In genomic region chr18:33584845-33585775, GRCh38 we compare ENCODE assay signal across 14 cellular contexts. TPM values are rescaled to one million over a fixed set of nuclear protein-coding genes. Genes with fewer than 3 reads are reported as not detected.
DNase-seq lines count a peak whose midpoint lies in the region; ATAC-seq and TF ChIP-seq lines count a peak whose summit lies in the region.
"Had no signal": no experiment of that assay in that cellular context is flagged by ENCODE, and none has a peak within 500 bp of the region (broad histone marks: within the 10 kb centered on the region; RNA-seq: fewer than 3 reads in every experiment).

No MANE protein-coding gene starts in this region.

- no peaks in the 10 kb centered on the region for H3K27me3 ChIP-seq in body of pancreas
- no peaks in the 10 kb centered on the region for H3K27me3 ChIP-seq in thyroid gland

- H3K4me1 Mint-ChIP-seq in activated CD4-positive, alpha-beta T cell treated with anti-CD3 and anti-CD28 coated beads for 36 hours, result no peaks in the 10 kb centered on the region
- H3K4me1 Mint-ChIP-seq: natural killer cell had no signal

- POLR2A ChIA-PET in GM10248 (lab: Yijun Ruan, JAX), result no interaction called here
- POLR2A ChIA-PET in activated CD4-positive, alpha-beta T cell treated with anti-CD3 and anti-CD28 coated beads for 36 hours (lab: Charles Lee), result no interaction called here

- TF ChIP-seq POLR2A in body of pancreas (IDR thresholded peaks at IDR 0.05) (no peak), thyroid gland (IDR thresholded peaks at IDR 0.05) (no peak), erythroblast (IDR thresholded peaks at IDR 0.05; ENCODE audit: low read length) (no peak)

- H3K4me3 ChIP-seq in body of pancreas (no peak overlapping the region), thyroid gland (replicated peaks in 1 of 3) (no peak overlapping the region)

- no peak for TF ChIP-seq CTCF in body of pancreas (IDR thresholded peaks at IDR 0.05)
- no peak for TF ChIP-seq CTCF in thyroid gland (IDR thresholded peaks at IDR 0.05)
- TF ChIP-seq CTCF in GM10248 (IDR thresholded peaks at IDR 0.05; ENCODE audit: control extremely low read depth, extremely low read depth, low read depth, missing control alignments), result no peak

- ATAC-seq in body of pancreas, result peak; percentile 58
- no peak for ATAC-seq in activated CD4-positive, alpha-beta T cell treated with anti-CD3 and anti-CD28 coated beads for 36 hours
- ATAC-seq: natural killer cell had no signal

- H3K9me3 Mint-ChIP-seq in activated CD4-positive, alpha-beta T cell treated with anti-CD3 and anti-CD28 coated beads for 36 hours (ENCODE audit: low read depth), result peaks cover 3% of the 10 kb centered on the region

- peaks cover 4% of the 10 kb centered on the region for H3K27me3 Mint-ChIP-seq in activated CD4-positive, alpha-beta T cell treated with anti-CD3 and anti-CD28 coated beads for 36 hours

- intact Hi-C loops in body of pancreas (cut with DNase I), result no loop called here
- intact Hi-C loops in thyroid gland (cut with DNase I), result no loop called here
- intact Hi-C loops in activated CD4-positive, alpha-beta T cell treated with anti-CD3 and anti-CD28 coated beads for 36 hours (cut with DNase I, micrococcal nuclease), result loop anchor here in 1 of 2 experiments (10.0 kb wide), 1 partner anchor 60 kb away; no protein-coding TSS in a partner anchor

- H3K27ac ChIP-seq in body of pancreas (peak overlapping the region in 3 of 4 donors; percentile 13 to 68 (median 14)), thyroid gland (peak overlapping the region; percentile 51 to 73 (median 53))

- no peaks in the 10 kb centered on the region for H3K4me1 ChIP-seq in body of pancreas
- peaks cover 18 to 24% of the 10 kb centered on the region in 2 donors for H3K4me1 ChIP-seq in thyroid gland

- H3K27ac Mint-ChIP-seq in activated CD4-positive, alpha-beta T cell treated with anti-CD3 and anti-CD28 coated beads for 36 hours, result no peak overlapping the region
- H3K27ac Mint-ChIP-seq: activated naive CD4-positive, alpha-beta T cell treated with anti-CD3 and anti-CD28 coated beads for 36 hours; natural killer cell had no signal

- H3K9me3 ChIP-seq in body of pancreas (no peaks in the 10 kb centered on the region), thyroid gland (no peaks in the 10 kb centered on the region)

- CTCF ChIA-PET in GM10248 (lab: Yijun Ruan, JAX), result interaction anchor here (0.9 to 1.5 kb wide), 2 partner anchors 10 to 50 kb away, joined by 4 read pairs; no protein-coding TSS in a partner anchor
- CTCF ChIA-PET in activated CD4-positive, alpha-beta T cell treated with anti-CD3 and anti-CD28 coated beads for 36 hours (lab: Charles Lee), result no interaction called here

- H3K4me3 Mint-ChIP-seq in activated CD4-positive, alpha-beta T cell treated with anti-CD3 and anti-CD28 coated beads for 36 hours, result no peak overlapping the region
- H3K4me3 Mint-ChIP-seq: activated naive CD4-positive, alpha-beta T cell treated with anti-CD3 and anti-CD28 coated beads for 36 hours; natural killer cell had no signal

- H3K36me3 ChIP-seq in body of pancreas (replicated peaks in 1 of 2; ENCODE audit: insufficient read depth in 1 of 2, low read depth in 2 of 2) (no peaks in the 10 kb centered on the region), thyroid gland (no peaks in the 10 kb centered on the region)

- H3K36me3 Mint-ChIP-seq in activated CD4-positive, alpha-beta T cell treated with anti-CD3 and anti-CD28 coated beads for 36 hours (ENCODE audit: low read depth), result no peaks in the 10 kb centered on the region

- DNase-seq in NCI-H2107 treated with DMSO at 0.1 percent for 48 hours (lab: John Stamatoyannopoulos, UW; ENCODE audit: unreplicated experiment) (peak; percentile 62), NCI-H2107 (lab: John Stamatoyannopoulos, UW) (no peak), body of pancreas (peak in 2 of 4 donors; percentile 3 to 8), iPS-NIHi7 (ENCODE audit: extremely low spot score) (peak; percentile 36), thyroid gland (peak; percentile 50 to 57), erythroblast (lab: John Stamatoyannopoulos, UW) (no peak), GM10248 (ENCODE audit: extremely low spot score) (no peak)
- DNase-seq in activated CD4-positive, alpha-beta T cell treated with anti-CD3 and anti-CD28 coated beads for 36 hours, result no peak
- DNase-seq: activated CD8-positive, alpha-beta memory T cell treated with anti-CD3 and anti-CD28 coated beads for 24 hours; activated naive CD4-positive, alpha-beta T cell treated with anti-CD3 and anti-CD28 coated beads for 36 hours; MV-4-11; natural killer cell had no signal

- 55 to 57% methylated on average over 6 of the region's 6 CpGs for WGBS in body of pancreas, 2 donors
- 61 to 63% methylated on average over 6 of the region's 6 CpGs for WGBS in thyroid gland, 2 donors

RNA-seq across cellular contexts. Expression of gene ASXL3, which starts 7.1 kb away (rescaled TPM):
- total RNA-seq in body of pancreas (1 to 10 TPM; 1.3 to 3.6 TPM), thyroid gland (10 to 100 TPM in 3 of 4 donors, 1 to 10 TPM in 1; 8.3 to 25.3 (median 20.3) TPM)
- not detected for total RNA-seq in activated CD4-positive, alpha-beta T cell treated with anti-CD3 and anti-CD28 coated beads for 36 hours
- total RNA-seq: A172; activated naive CD4-positive, alpha-beta T cell treated with anti-CD3 and anti-CD28 coated beads for 36 hours; HT1080; natural killer cell had no signal

Comparison
In these comparisons a context has a peak if more than half of its experiments do, and no peak if none do; other contexts are left out.
1. DNase-seq: peak in NCI-H2107 treated with DMSO at 0.1 percent for 48 hours (single experiment), iPS-NIHi7 (single experiment) and thyroid gland (2 of 2); none in NCI-H2107 (single experiment), erythroblast (0 of 2), GM10248 (single experiment) and activated CD4-positive, alpha-beta T cell treated with anti-CD3 and anti-CD28 coated beads for 36 hours (single experiment).